ENCODE assay signal across 15 cellular contexts in genomic region chr7:29077854-29078253, GRCh38.
"Had no signal": no experiment of that assay in that cellular context is flagged by ENCODE, and none has a peak within 500 bp of the region (broad histone marks: within the 10 kb centered on the region; RNA-seq: fewer than 3 reads in every experiment).

No MANE protein-coding gene starts in this region.

- DNase-seq: dermis blood vessel endothelial cell; endodermal cell; foreskin melanocyte; kidney; left cardiac atrium; left ventricle myocardium inferior; lower lobe of right lung; natural killer cell; nucleus accumbens; ovary; right cardiac atrium; small intestine; stimulated activated CD4-positive, alpha-beta T cell treated with anti-CD3 and anti-CD28 coated beads, Interleukin-2, amount 100 ng/mL, for 48 hours; stimulated activated naive CD4-positive, alpha-beta T cell treated with Interleukin-2 at 50 U/mL for 16 hours had no signal

- H3K4me3 ChIP-seq: hepatocyte, left ventricle myocardium inferior, lower lobe of right lung, ovary had no signal
